8 cellular contexts compared by ENCODE assay signal in genomic region chr2:55923091-55923977, GRCh38. TPM values are rescaled to one million over a fixed set of nuclear protein-coding genes. Genes with fewer than 3 reads are reported as not detected.
DNase-seq lines count a peak whose midpoint lies in the region; ATAC-seq and TF ChIP-seq lines count a peak whose summit lies in the region.

Gene EFEMP1 (minus strand): TSS chr2:55923782. CDS start chr2:55922440, 1,342 bp downstream.

- intact Hi-C loops in activated T-helper 1 cell treated with anti-CD3 and anti-CD28 coated beads, Interleukin-12 subunit alpha, Interleukin-12 subunit beta, Interleukin-2, Interleukin-4 antibody, amounts not matched to agents 30 ng/mL and 10 ng/mL and 1 ng/mL, durations not matched to agents 14 hours and 24 hours and 36 hours (cut with micrococcal nuclease) = no loop called here
- intact Hi-C loops in Right ventricle myocardium superior (cut with DNase I) = no loop called here

- H3K9me3 ChIP-seq in HUES48 (ENCODE audit: control insufficient read depth, insufficient read depth, low read length) (no peaks in the 10 kb centered on the region), parathyroid adenoma (ENCODE audit: control insufficient read depth, low read length) (no peaks in the 10 kb centered on the region)

- peak; percentile 94 for ATAC-seq in Right ventricle myocardium superior (ENCODE audit: poor library complexity)

- H3K4me1 ChIP-seq in HUES48 (ENCODE audit: control insufficient read depth, insufficient read depth, low read length) (peaks cover 21% of the 10 kb centered on the region; the same call in 1 of the 2 replicates), parathyroid adenoma (no peaks in the 10 kb centered on the region)

- peak within 1 kb of the TSS; percentile 76 for H3K4me3 ChIP-seq in HUES48 (ENCODE audit: low read depth, low read length)
- peak within 1 kb of the TSS; percentile 71 for H3K4me3 ChIP-seq in parathyroid adenoma (ENCODE audit: low read depth, low read length)

- H3K27me3 ChIP-seq in HUES48 (ENCODE audit: control insufficient read depth, insufficient read depth, low read length) (peaks cover 43% of the 10 kb centered on the region), parathyroid adenoma (ENCODE audit: control insufficient read depth, insufficient read depth, low read length) (no peaks in the 10 kb centered on the region)

- DNase-seq in NCI-H2196 (lab: John Stamatoyannopoulos, UW; ENCODE audit: unreplicated experiment) (peak; percentile 5), NCI-H2196 treated with DMSO at 0.1 percent for 48 hours (lab: John Stamatoyannopoulos, UW; ENCODE audit: unreplicated experiment) (no peak), Right ventricle myocardium superior (peak; percentile 79), NCI-H446 treated with DMSO at 0.1 percent for 48 hours (lab: John Stamatoyannopoulos, UW) (no peak), NCI-H2029 (lab: John Stamatoyannopoulos, UW) (no peak)
- DNase-seq in activated T-helper 1 cell treated with anti-CD3 and anti-CD28 coated beads, Interleukin-12 subunit alpha, Interleukin-12 subunit beta, Interleukin-2, Interleukin-4 antibody, amounts not matched to agents 30 ng/mL and 10 ng/mL and 1 ng/mL, durations not matched to agents 14 hours and 24 hours and 36 hours (ENCODE audit: low spot score) = no peak

- H3K27me3 Mint-ChIP-seq in activated T-helper 1 cell treated with anti-CD3 and anti-CD28 coated beads, Interleukin-12 subunit alpha, Interleukin-12 subunit beta, Interleukin-2, Interleukin-4 antibody, amounts not matched to agents 30 ng/mL and 10 ng/mL and 1 ng/mL, durations not matched to agents 14 hours and 24 hours and 36 hours (ENCODE audit: insufficient read depth) = peaks cover 28% of the 10 kb centered on the region

- H3K9me3 Mint-ChIP-seq in activated T-helper 1 cell treated with anti-CD3 and anti-CD28 coated beads, Interleukin-12 subunit alpha, Interleukin-12 subunit beta, Interleukin-2, Interleukin-4 antibody, amounts not matched to agents 30 ng/mL and 10 ng/mL and 1 ng/mL, durations not matched to agents 14 hours and 24 hours and 36 hours = no peaks in the 10 kb centered on the region

- TF ChIP-seq CTCF in parathyroid adenoma (IDR thresholded peaks at IDR 0.05) = no peak

- H3K4me3 Mint-ChIP-seq in activated T-helper 1 cell treated with anti-CD3 and anti-CD28 coated beads, Interleukin-12 subunit alpha, Interleukin-12 subunit beta, Interleukin-2, Interleukin-4 antibody, amounts not matched to agents 30 ng/mL and 10 ng/mL and 1 ng/mL, durations not matched to agents 14 hours and 24 hours and 36 hours = peak within 1 kb of the TSS; percentile 2

- no peaks in the 10 kb centered on the region for H3K36me3 Mint-ChIP-seq in activated T-helper 1 cell treated with anti-CD3 and anti-CD28 coated beads, Interleukin-12 subunit alpha, Interleukin-12 subunit beta, Interleukin-2, Interleukin-4 antibody, amounts not matched to agents 30 ng/mL and 10 ng/mL and 1 ng/mL, durations not matched to agents 14 hours and 24 hours and 36 hours (ENCODE audit: low read depth)

- peak within 1 kb of the TSS; percentile 90 for H3K4me2 ChIP-seq in parathyroid adenoma (ENCODE audit: low read length)

- no peaks in the 10 kb centered on the region for H3K4me1 Mint-ChIP-seq in activated T-helper 1 cell treated with anti-CD3 and anti-CD28 coated beads, Interleukin-12 subunit alpha, Interleukin-12 subunit beta, Interleukin-2, Interleukin-4 antibody, amounts not matched to agents 30 ng/mL and 10 ng/mL and 1 ng/mL, durations not matched to agents 14 hours and 24 hours and 36 hours (ENCODE audit: low read depth)

- no peak within 1 kb of the TSS for H3K27ac Mint-ChIP-seq in activated T-helper 1 cell treated with anti-CD3 and anti-CD28 coated beads, Interleukin-12 subunit alpha, Interleukin-12 subunit beta, Interleukin-2, Interleukin-4 antibody, amounts not matched to agents 30 ng/mL and 10 ng/mL and 1 ng/mL, durations not matched to agents 14 hours and 24 hours and 36 hours

- H3K27ac ChIP-seq in HUES48 (ENCODE audit: low read depth, low read length) (no peak within 1 kb of the TSS), parathyroid adenoma (no peak within 1 kb of the TSS)

- H2AFZ ChIP-seq in parathyroid adenoma = peak within 1 kb of the TSS; percentile 78

- peak within 1 kb of the TSS; percentile 34 for H3K9ac ChIP-seq in HUES48 (ENCODE audit: low read depth, low read length)
- no peak within 1 kb of the TSS for H3K9ac ChIP-seq in parathyroid adenoma

- no peaks in the 10 kb centered on the region for H3K79me2 ChIP-seq in parathyroid adenoma

- H3K36me3 ChIP-seq in HUES48 (ENCODE audit: control insufficient read depth, insufficient read depth, low read length) (no peaks in the 10 kb centered on the region), parathyroid adenoma (ENCODE audit: control insufficient read depth, insufficient read depth, low read length) (no peaks in the 10 kb centered on the region)

RNA-seq across cellular contexts. Expression of gene EFEMP1, which starts in this region (rescaled TPM):
- not detected in 2 replicates for total RNA-seq in activated T-helper 1 cell treated with anti-CD3 and anti-CD28 coated beads, Interleukin-12 subunit alpha, Interleukin-12 subunit beta, Interleukin-2, Interleukin-4 antibody, amounts not matched to agents 30 ng/mL and 10 ng/mL and 1 ng/mL, durations not matched to agents 14 hours and 24 hours and 36 hours
- 62.5 TPM for total RNA-seq in Right ventricle myocardium superior

Comparison
In these comparisons a context has a peak if more than half of its experiments do, and no peak if none do; other contexts are left out.
1. RNA of gene EFEMP1 (total RNA-seq): 62.5 TPM in Right ventricle myocardium superior (single experiment); not detected in activated T-helper 1 cell treated with anti-CD3 and anti-CD28 coated beads, Interleukin-12 subunit alpha, Interleukin-12 subunit beta, Interleukin-2, Interleukin-4 antibody, amounts not matched to agents 30 ng/mL and 10 ng/mL and 1 ng/mL, durations not matched to agents 14 hours and 24 hours and 36 hours; every median in the first group is over 10 times any median in the second.
2. DNase-seq: peak in NCI-H2196 (single experiment) and Right ventricle myocardium superior (single experiment); none in NCI-H2196 treated with DMSO at 0.1 percent for 48 hours (single experiment), activated T-helper 1 cell treated with anti-CD3 and anti-CD28 coated beads, Interleukin-12 subunit alpha, Interleukin-12 subunit beta, Interleukin-2, Interleukin-4 antibody, amounts not matched to agents 30 ng/mL and 10 ng/mL and 1 ng/mL, durations not matched to agents 14 hours and 24 hours and 36 hours (single experiment), NCI-H446 treated with DMSO at 0.1 percent for 48 hours (single experiment) and NCI-H2029 (single experiment).